8 cellular contexts compared by ENCODE assay signal in genomic region chr9:120477534-120478001, GRCh38.
DNase-seq lines count a peak whose midpoint lies in the region; ATAC-seq and TF ChIP-seq lines count a peak whose summit lies in the region.

No MANE protein-coding gene starts in this region.

- H3K27ac ChIP-seq in PC-3 (ENCODE audit: low read length) (no peak overlapping the region), iPS DF 6.9 (ENCODE audit: low read length) (no peak overlapping the region)

- H3K9ac ChIP-seq in PC-3 (ENCODE audit: low read length) (no peak overlapping the region), skeletal muscle satellite cell (ENCODE audit: low read depth, low read length) (peak overlapping the region; percentile 41)

- WGBS in iPS DF 6.9 (ENCODE audit: insufficient coverage, insufficient read length), result no CpG with 5 or more reads among the region's 3 CpGs

- DNase-seq in AG20443 (ENCODE audit: low spot score) (peak; percentile 80), GM13977 (ENCODE audit: low spot score) (peak; percentile 26), HPDE6-E6E7 (ENCODE audit: extremely low spot score) (peak; percentile 25), PC-3 (peak; percentile 63), MCF 10A (ENCODE audit: unreplicated experiment) (peak; percentile 97), iPS DF 6.9 (ENCODE audit: low read depth, low spot score) (peak; percentile 48)
- DNase-seq in activated CD4-positive, CD25-positive, alpha-beta regulatory T cell (lab: John Stamatoyannopoulos, UW), result no peak

- no peak overlapping the region for H3K4me3 ChIP-seq in PC-3 (ENCODE audit: low read length)
- no peak overlapping the region for H3K4me3 ChIP-seq in iPS DF 6.9 (ENCODE audit: low read length)
- no peak overlapping the region for H3K4me3 ChIP-seq in skeletal muscle satellite cell (ENCODE audit: low read length)

- CTCF ChIA-PET in PC-3 (lab: Charles Lee), result interaction anchor here (0.5 to 1.1 kb wide), 5 partner anchors 8 to 169 kb away, joined by 3 to 4 read pairs (median 3); no protein-coding TSS in a partner anchor
- CTCF ChIA-PET in MCF 10A (lab: Yijun Ruan, JAX), result interaction anchor here (0.7 to 3.1 kb wide), 26 partner anchors 8 to 1885 kb away, joined by 3 to 19 read pairs (median 4); no protein-coding TSS in a partner anchor

- peaks cover 60% of the 10 kb centered on the region for H3K36me3 Mint-ChIP-seq in MCF 10A (ENCODE audit: insufficient read depth, unreplicated experiment)

- no peaks in the 10 kb centered on the region for H4K20me1 ChIP-seq in PC-3 (ENCODE audit: low read length)

- H3K4me1 ChIP-seq in PC-3 (ENCODE audit: insufficient read depth, low read length), result no peaks in the 10 kb centered on the region
- no peaks in the 10 kb centered on the region for H3K4me1 ChIP-seq in iPS DF 6.9 (ENCODE audit: control insufficient read depth, insufficient read depth, low read length)
- H3K4me1 ChIP-seq in skeletal muscle satellite cell (ENCODE audit: control insufficient read depth, insufficient read depth, low read length), result peaks cover 75% of the 10 kb centered on the region

- H3K4me1 Mint-ChIP-seq in MCF 10A (ENCODE audit: insufficient read depth, unreplicated experiment), result peaks cover 23% of the 10 kb centered on the region

- no peak overlapping the region for H3K4me2 ChIP-seq in PC-3 (ENCODE audit: low read length)
- H3K4me2 ChIP-seq in skeletal muscle satellite cell (ENCODE audit: low read length), result peak overlapping the region; percentile 27

- H2AFZ ChIP-seq in PC-3 (ENCODE audit: low read length), result no peak overlapping the region

- no peak overlapping the region for H3K27ac Mint-ChIP-seq in MCF 10A (ENCODE audit: low read depth, unreplicated experiment)

- H3K9me3 Mint-ChIP-seq in MCF 10A (ENCODE audit: unreplicated experiment), result no peaks in the 10 kb centered on the region

- H3K9me2 ChIP-seq in PC-3 (replicated peaks; ENCODE audit: low read length), result no peaks in the 10 kb centered on the region

- H3K27me3 Mint-ChIP-seq in MCF 10A (ENCODE audit: insufficient read depth, unreplicated experiment), result no peaks in the 10 kb centered on the region

- in situ Hi-C loops in GM13977 (cut with MboI; ENCODE audit: low pct_unique_long_range_greater_than_20kb, low sequenced_read_pairs, unreplicated experiment), result no loop called here

- POLR2A ChIA-PET in PC-3 (lab: Charles Lee; ENCODE audit: unreplicated experiment) (no interaction called here), MCF 10A (lab: Yijun Ruan, JAX) (interaction anchor here (0.6 to 2.6 kb wide), 5 partner anchors 40 to 1123 kb away, joined by 3 to 25 read pairs (median 3); no protein-coding TSS in a partner anchor)

- no peaks in the 10 kb centered on the region for H3K79me2 ChIP-seq in PC-3 (ENCODE audit: low read length)

- H3F3A ChIP-seq in PC-3 (ENCODE audit: low read length, unreplicated experiment), result no peaks in the 10 kb centered on the region

- H3K36me3 ChIP-seq in PC-3 (ENCODE audit: low read depth, low read length) (peaks cover 18% of the 10 kb centered on the region), iPS DF 6.9 (ENCODE audit: control insufficient read depth, insufficient read depth, low read length) (peaks cover 9% of the 10 kb centered on the region; the same call in 1 of the 2 replicates), skeletal muscle satellite cell (ENCODE audit: insufficient read depth, low read length) (peaks cover 10% of the 10 kb centered on the region)

- intact Hi-C loops in PC-3 (cut with micrococcal nuclease), result loop anchor here (10.0 kb wide), 1 partner anchor 513 kb away; no protein-coding TSS in a partner anchor
- intact Hi-C loops in MCF 10A (cut with micrococcal nuclease), result loop anchor here (1.0 to 10.0 kb wide), 7 partner anchors 53 to 1880 kb away; no protein-coding TSS in a partner anchor

- H3K4me3 Mint-ChIP-seq in MCF 10A (ENCODE audit: unreplicated experiment), result no peak overlapping the region

- H3K27me3 ChIP-seq in PC-3 (ENCODE audit: low read length) (no peaks in the 10 kb centered on the region), iPS DF 6.9 (ENCODE audit: control insufficient read depth, insufficient read depth, low read length) (no peaks in the 10 kb centered on the region), skeletal muscle satellite cell (ENCODE audit: control insufficient read depth, insufficient read depth, low read length) (no peaks in the 10 kb centered on the region)

- peak; percentile 93 for ATAC-seq in PC-3

- H3K9me3 ChIP-seq in PC-3 (ENCODE audit: low read length) (no peaks in the 10 kb centered on the region), iPS DF 6.9 (ENCODE audit: control insufficient read depth, insufficient read depth, low read length) (no peaks in the 10 kb centered on the region), skeletal muscle satellite cell (replicated peaks; ENCODE audit: low read length) (no peaks in the 10 kb centered on the region)

- peak; percentile 82 for TF ChIP-seq CTCF in GM13977 (IDR thresholded peaks at IDR 0.05; ENCODE audit: extremely low read depth, insufficient read depth, missing control alignments)
- peak; percentile 80 for TF ChIP-seq CTCF in PC-3 (conservative IDR thresholded peaks at IDR 0.05; ENCODE audit: low read depth, low read length)
- peak; percentile 82 for TF ChIP-seq CTCF in MCF 10A (IDR thresholded peaks at IDR 0.05; ENCODE audit: unreplicated experiment)

- no TSS peak for BruUV-seq in PC-3 (replicated peaks; lab: Mats Ljungman, UMichigan)
- no TSS peak for BruUV-seq in MCF 10A (replicated peaks; lab: Mats Ljungman, UMichigan)

Comparison
In these comparisons a context has a peak if more than half of its experiments do, and no peak if none do; other contexts are left out.
1. DNase-seq: peak in AG20443 (single experiment), GM13977 (single experiment), HPDE6-E6E7 (single experiment), PC-3 (single experiment), MCF 10A (single experiment) and iPS DF 6.9 (single experiment); none in activated CD4-positive, CD25-positive, alpha-beta regulatory T cell (0 of 4).
2. Peak in every context shown above with its lines, with median percentiles within 50 percentile points of each other: CTCF ChIP-seq.